Comparison of ENCODE assay signal across 8 cellular contexts in the genomic region with DNA sequence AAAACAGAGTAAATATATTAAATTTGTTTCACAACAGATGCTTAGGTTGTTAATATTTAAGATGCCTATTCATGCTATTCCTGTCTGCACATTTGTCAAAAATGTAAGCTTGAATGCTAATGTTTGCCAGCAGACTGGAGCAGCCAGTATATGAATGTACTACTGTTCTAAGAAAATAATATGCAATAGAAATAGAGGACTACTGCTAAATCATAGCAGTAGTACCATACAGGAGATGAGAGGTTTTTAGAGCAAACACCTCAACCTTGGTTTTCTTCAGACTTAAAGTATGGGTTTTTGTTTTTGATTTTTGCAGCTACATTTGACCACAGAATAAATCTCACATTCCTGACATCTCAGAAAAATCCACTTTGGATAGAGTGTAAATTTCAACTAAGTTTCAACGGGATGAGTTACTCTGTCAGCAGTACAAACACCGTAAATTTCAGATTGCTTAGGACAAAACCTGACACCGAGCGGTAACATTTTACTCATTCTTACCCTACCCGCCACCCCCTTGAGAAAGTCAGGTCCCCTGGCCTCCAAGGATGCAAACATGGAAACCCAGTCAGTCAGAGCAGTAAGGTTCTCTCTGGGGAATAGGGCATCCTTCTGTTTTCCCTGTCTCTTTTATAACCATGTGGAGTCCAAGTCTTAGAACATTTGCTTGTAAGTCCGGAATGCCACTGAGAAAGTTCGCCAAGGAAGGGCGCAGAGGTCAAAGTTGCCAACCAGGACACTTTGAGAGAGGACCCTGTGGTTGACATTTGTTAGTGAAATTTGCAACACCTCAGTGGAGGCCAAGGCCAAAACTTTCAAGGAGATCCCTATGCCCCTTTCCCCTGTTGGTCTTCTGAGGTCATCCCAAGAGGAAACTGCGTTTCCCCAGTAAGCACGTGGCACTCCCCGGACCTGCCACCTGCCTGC. TPM values are rescaled to one million over a fixed set of nuclear protein-coding genes. Genes with fewer than 3 reads are reported as not detected.
DNase-seq lines count a peak whose midpoint lies in the region; ATAC-seq and TF ChIP-seq lines count a peak whose summit lies in the region.

No MANE protein-coding gene starts in this region.

- no peak for TF ChIP-seq POLR2A in heart left ventricle (IDR thresholded peaks at IDR 0.05)
- no peak for TF ChIP-seq POLR2A in uterus (IDR thresholded peaks at IDR 0.05)

- H3K9me3 Mint-ChIP-seq in naive thymus-derived CD4-positive, alpha-beta T cell, result peaks cover 0 to 2% (median 0%) of the 10 kb centered on the region in 11 donors

- no peak for ATAC-seq in heart left ventricle
- no peak for ATAC-seq in naive thymus-derived CD4-positive, alpha-beta T cell
- no peak for ATAC-seq in HG03432 (IDR thresholded peaks at IDR 0.05; ENCODE audit: unreplicated experiment)
- no peak for ATAC-seq in HG03521 (IDR thresholded peaks at IDR 0.05; ENCODE audit: unreplicated experiment)

- H3K27me3 ChIP-seq in heart left ventricle (peaks cover 0 to 51% (median 10%) of the 10 kb centered on the region in 9 donors), right atrium auricular region (no peaks in the 10 kb centered on the region), ascending aorta (no peaks in the 10 kb centered on the region), uterus (peaks cover 3 to 26% of the 10 kb centered on the region in 2 donors)
- no peaks in the 10 kb centered on the region for H3K27me3 ChIP-seq in naive thymus-derived CD4-positive, alpha-beta T cell (ENCODE audit: control insufficient read depth in 2 of 2, insufficient read depth in 2 of 2, low read length in 2 of 2)

- DNase-seq in heart left ventricle (no peak), right atrium auricular region (ENCODE audit: low spot score) (no peak), ascending aorta (ENCODE audit: low spot score in 2 of 2) (no peak), uterus (no peak), LoVo (ENCODE audit: low spot score) (no peak)
- peak in 2 of 9 donors; percentile 38 to 44 for DNase-seq in naive thymus-derived CD4-positive, alpha-beta T cell

- H3K4me3 ChIP-seq in heart left ventricle (peak overlapping the region in 10 of 12 donors; percentile 49 to 69 (median 62)), right atrium auricular region (peak overlapping the region in 1 of 2 donors; percentile 64), ascending aorta (peak overlapping the region; percentile 69 to 96), uterus (peak overlapping the region; percentile 29 to 44)
- peak overlapping the region; percentile 99 for H3K4me3 ChIP-seq in naive thymus-derived CD4-positive, alpha-beta T cell (ENCODE audit: low read length)

- H3K9me3 ChIP-seq in heart left ventricle (no peaks in the 10 kb centered on the region), right atrium auricular region (no peaks in the 10 kb centered on the region), ascending aorta (no peaks in the 10 kb centered on the region), uterus (no peaks in the 10 kb centered on the region)
- no peaks in the 10 kb centered on the region for H3K9me3 ChIP-seq in naive thymus-derived CD4-positive, alpha-beta T cell (ENCODE audit: control insufficient read depth in 2 of 3, low read length in 3 of 3)

- H3K36me3 ChIP-seq in heart left ventricle (no peaks in the 10 kb centered on the region), right atrium auricular region (no peaks in the 10 kb centered on the region), ascending aorta (no peaks in the 10 kb centered on the region), uterus (no peaks in the 10 kb centered on the region)
- peaks cover 0 to 13% (median 0%) of the 10 kb centered on the region in 3 experiments for H3K36me3 ChIP-seq in naive thymus-derived CD4-positive, alpha-beta T cell (ENCODE audit: control insufficient read depth in 2 of 3, insufficient read depth in 3 of 3, low read length in 3 of 3)

- H3K4me1 ChIP-seq in heart left ventricle, result peaks cover 0 to 23% (median 16%) of the 10 kb centered on the region in 12 donors
- H3K4me1 ChIP-seq in right atrium auricular region, result peaks cover 0 to 18% of the 10 kb centered on the region in 2 donors
- peaks cover 11 to 14% of the 10 kb centered on the region in 2 donors for H3K4me1 ChIP-seq in ascending aorta
- peaks cover 14 to 24% of the 10 kb centered on the region in 2 donors for H3K4me1 ChIP-seq in naive thymus-derived CD4-positive, alpha-beta T cell (ENCODE audit: control insufficient read depth in 2 of 2, insufficient read depth in 2 of 2, low read length in 2 of 2)
- H3K4me1 ChIP-seq in uterus, result peaks cover 0 to 11% of the 10 kb centered on the region in 2 donors

- POLR2A ChIA-PET in naive thymus-derived CD4-positive, alpha-beta T cell (lab: Charles Lee), result interaction anchor here (0.7 to 9.9 kb wide), 10 partner anchors 12 to 315 kb away, joined by 3 to 159 read pairs (median 7); a partner anchor contains a TSS

- H3K4me1 Mint-ChIP-seq in naive thymus-derived CD4-positive, alpha-beta T cell, result peaks cover 33 to 51% (median 38%) of the 10 kb centered on the region in 7 donors

- intact Hi-C loops in heart left ventricle (cut with DNase I) (no loop called here), ascending aorta (cut with DNase I) (no loop called here), uterus (cut with DNase I; ENCODE audit: low total_unique reads) (no loop called here)
- intact Hi-C loops in naive thymus-derived CD4-positive, alpha-beta T cell (cut with micrococcal nuclease), result loop anchor here (1.0 to 10.0 kb wide), 3 partner anchors 9 to 1502 kb away; a partner anchor contains a TSS

- peak overlapping the region; percentile 91 to 100 (median 96) for H3K4me3 Mint-ChIP-seq in naive thymus-derived CD4-positive, alpha-beta T cell

- TF ChIP-seq CTCF in heart left ventricle (IDR thresholded peaks at IDR 0.05) (no peak), right atrium auricular region (IDR thresholded peaks at IDR 0.05) (no peak), ascending aorta (IDR thresholded peaks at IDR 0.05) (no peak), uterus (IDR thresholded peaks at IDR 0.05) (no peak)

- peak overlapping the region in 1 of 12 donors; percentile 76 for H3K27ac ChIP-seq in heart left ventricle
- no peak overlapping the region for H3K27ac ChIP-seq in right atrium auricular region
- H3K27ac ChIP-seq in ascending aorta, result no peak overlapping the region
- peak overlapping the region; percentile 97 for H3K27ac ChIP-seq in naive thymus-derived CD4-positive, alpha-beta T cell (ENCODE audit: low read depth, low read length)
- no peak overlapping the region for H3K27ac ChIP-seq in uterus

- WGBS in heart left ventricle, 4 donors, result 51 to 63% (median 56%) methylated on average over 11 of the region's 11 CpGs

- peaks cover 0 to 53% (median 19%) of the 10 kb centered on the region in 5 donors for H3K36me3 Mint-ChIP-seq in naive thymus-derived CD4-positive, alpha-beta T cell

- H3K27me3 Mint-ChIP-seq in naive thymus-derived CD4-positive, alpha-beta T cell, result no peaks in the 10 kb centered on the region

- CTCF ChIA-PET in naive thymus-derived CD4-positive, alpha-beta T cell (lab: Charles Lee), result interaction anchor here (0.6 to 1.8 kb wide), 4 partner anchors 11 to 315 kb away, joined by 3 to 11 read pairs (median 4); no protein-coding TSS in a partner anchor

- H3K27ac Mint-ChIP-seq in naive thymus-derived CD4-positive, alpha-beta T cell, result peak overlapping the region; percentile 87 to 98 (median 95)

RNA-seq across cellular contexts. Expression of a gene that starts 17.9 kb away (rescaled TPM):
- total RNA-seq in heart left ventricle, result 10 to 100 TPM; 38.2 to 63.4 (median 41.3) TPM
- polyA plus RNA-seq in heart left ventricle, result 10 to 100 TPM; 16.5 to 17.7 TPM
- total RNA-seq in right atrium auricular region, result 10 to 100 TPM; 41.6 to 45.2 TPM
- total RNA-seq in ascending aorta, result 7.7 TPM
- 100 to 1,000 TPM; 258 to 482 (median 451) TPM for total RNA-seq in naive thymus-derived CD4-positive, alpha-beta T cell
- polyA plus RNA-seq in naive thymus-derived CD4-positive, alpha-beta T cell, result 100 to 1,000 TPM; 286 to 389 TPM
- 10 to 100 TPM; 17.3 to 82.1 (median 51.9) TPM for total RNA-seq in uterus

Comparison
In these comparisons a context has a peak if more than half of its experiments do, and no peak if none do; other contexts are left out.
1. intact Hi-C loops: an anchor here in naive thymus-derived CD4-positive, alpha-beta T cell (1.0 to 10.0 kb wide); none called in heart left ventricle, ascending aorta and uterus.